ENCODE assay signal across 11 cellular contexts in the genomic region with DNA sequence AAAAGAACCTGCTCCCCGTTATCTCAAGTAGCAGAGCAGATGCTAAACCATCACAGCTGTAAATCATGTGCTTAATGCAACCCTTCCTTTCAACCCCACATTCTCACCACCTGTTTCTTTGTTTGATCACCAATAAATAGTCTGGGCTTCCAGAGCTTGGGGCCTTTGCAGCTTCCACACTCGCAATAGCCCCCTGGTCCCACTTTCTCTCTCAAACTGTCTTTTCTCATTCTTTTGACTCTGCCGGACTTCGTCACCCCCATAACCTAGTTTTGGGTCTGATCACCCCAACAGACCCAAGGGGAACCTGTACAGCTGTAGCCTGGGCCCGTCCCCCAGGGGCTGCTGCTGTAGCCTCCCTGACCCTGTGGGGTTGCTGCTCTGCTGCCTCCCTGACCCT. TPM values are rescaled to one million over a fixed set of nuclear protein-coding genes. Genes with fewer than 3 reads are reported as not detected.
"Had no signal": no experiment of that assay in that cellular context is flagged by ENCODE, and none has a peak within 500 bp of the region (broad histone marks: within the 10 kb centered on the region; RNA-seq: fewer than 3 reads in every experiment).

No MANE protein-coding gene starts in this region.

RNA-seq across cellular contexts. Expression of gene GALR1, which starts 10.4 kb away (rescaled TPM):
- total RNA-seq: left lung; liver; lower lobe of right lung; mammary epithelial cell; myocyte; naive thymus-derived CD4-positive, alpha-beta T cell; natural killer cell treated with Interleukin-12 subunit alpha and Interleukin-12 subunit beta and Interleukin-15 and Interleukin-18, amount 100 ng/mL, for 72 hours; pulmonary artery endothelial cell; renal cortical epithelial cell had no signal
- polyA plus RNA-seq: immature natural killer cell; liver; mammary epithelial cell; naive thymus-derived CD4-positive, alpha-beta T cell; ovary had no signal
